Comparison of ENCODE assay signal across 2 cellular contexts in genomic region chr1:64755356-64755755, GRCh38.
A peak's percentile ranks its signal among the peaks of the same experiment; 100 is the strongest.
TF ChIP-seq lines count a peak whose summit lies in the region.

No MANE protein-coding gene starts in this region.

TF ChIP-seq in liver, 16 proteins besides CTCF, POLR2A, EP300 and RAD21:
- TF ChIP-seq HNF4G (IDR thresholded peaks at IDR 0.05): no peak
- TF ChIP-seq SP1 (IDR thresholded peaks at IDR 0.05): peak; percentile 14

TF ChIP-seq in HepG2, 621 proteins besides CTCF, POLR2A, EP300 and RAD21:
- no peak for TF ChIP-seq HOXA5 (CRISPR knock-in tag; IDR thresholded peaks at IDR 0.05)
- TF ChIP-seq ZNF770 (CRISPR knock-in tag; IDR thresholded peaks at IDR 0.05): no peak
- no peak for TF ChIP-seq HMGXB3 (CRISPR knock-in tag; IDR thresholded peaks at IDR 0.05; ENCODE audit: borderline replicate concordance)
TF ChIP-seq in HepG2: peak in this region for 0.
